8 cellular contexts compared by ENCODE assay signal in the genomic region with DNA sequence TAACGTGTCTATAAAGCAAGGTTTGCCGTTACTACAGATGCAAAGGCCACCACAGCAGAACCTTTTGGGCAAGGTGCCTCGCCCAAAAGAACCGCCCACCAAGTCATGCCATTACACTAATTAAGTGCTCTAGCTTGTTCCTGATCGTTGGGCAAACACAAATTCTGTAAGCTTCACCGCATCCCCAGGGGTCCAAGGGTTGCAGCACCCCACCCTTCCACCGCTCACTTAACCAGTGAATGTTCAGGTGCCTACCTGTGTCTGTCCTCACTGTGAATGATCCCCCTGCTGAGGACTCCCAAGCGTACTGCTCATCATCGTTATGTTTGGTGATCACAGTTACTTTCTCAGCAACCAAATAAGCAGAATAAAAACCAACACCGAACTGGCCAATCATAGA. TPM values are rescaled to one million over a fixed set of nuclear protein-coding genes. Genes with fewer than 3 reads are reported as not detected.
A peak's percentile ranks its signal among the peaks of the same experiment; 100 is the strongest.
DNase-seq lines count a peak whose midpoint lies in the region; ATAC-seq and TF ChIP-seq lines count a peak whose summit lies in the region.

No MANE protein-coding gene starts in this region.

- intact Hi-C loops in OCI-LY7 (cut with micrococcal nuclease; ENCODE audit: unreplicated experiment), result no loop called here

- H4K20me1 ChIP-seq in OCI-LY7 (ENCODE audit: insufficient read depth, low read length), result peaks cover 36% of the 10 kb centered on the region

- peaks cover 7% of the 10 kb centered on the region; the same call in 1 of the 2 replicates for H3K4me1 ChIP-seq in ES-I3 (ENCODE audit: insufficient read depth, low read length)
- H3K4me1 ChIP-seq in OCI-LY7 (ENCODE audit: insufficient read depth, low read length, poor library complexity, severe bottlenecking), result peaks cover 60% of the 10 kb centered on the region

- POLR2A ChIA-PET in OCI-LY7 (lab: Charles Lee), result interaction anchor here (1.3 to 2.1 kb wide), 2 partner anchors 60 to 120 kb away, joined by 3 to 4 read pairs; a partner anchor contains a TSS

- DNase-seq in OCI-LY7 (ENCODE audit: low spot score), result no peak
- DNase-seq in epithelial cell of proximal tubule (ENCODE audit: low read depth), result no peak
- DNase-seq in pons (ENCODE audit: low spot score), result peak; percentile 44
- no peak for DNase-seq in T-helper 9 cell

- peak overlapping the region; percentile 97 for H3K9ac ChIP-seq in ES-I3 (ENCODE audit: low read depth, low read length)

- ATAC-seq in HG03139 (IDR thresholded peaks at IDR 0.05; ENCODE audit: unreplicated experiment) (no peak), esophagus mucosa (no peak), HG03196 (IDR thresholded peaks at IDR 0.05; ENCODE audit: unreplicated experiment) (no peak)

- H3K36me3 ChIP-seq in ES-I3 (ENCODE audit: insufficient read depth, low read length), result peaks cover 52% of the 10 kb centered on the region
- peaks cover 59% of the 10 kb centered on the region for H3K36me3 ChIP-seq in OCI-LY7 (ENCODE audit: insufficient read depth, low read length)

- no peak overlapping the region for H2AFZ ChIP-seq in OCI-LY7 (ENCODE audit: low read length)

- peaks cover 60% of the 10 kb centered on the region for H3K79me2 ChIP-seq in OCI-LY7 (ENCODE audit: insufficient read depth, low read depth, low read length)

- CTCF ChIA-PET in OCI-LY7 (lab: Charles Lee; ENCODE audit: unreplicated experiment), result no interaction called here

- no TSS peak for BruUV-seq in OCI-LY7 (replicated peaks; lab: Mats Ljungman, UMichigan)

- TF ChIP-seq CTCF in OCI-LY7 (conservative IDR thresholded peaks at IDR 0.05; ENCODE audit: low read length) (no peak), epithelial cell of proximal tubule (conservative IDR thresholded peaks at IDR 0.05; ENCODE audit: low read depth, low read length) (no peak)

- no peaks in the 10 kb centered on the region for H3K9me3 ChIP-seq in ES-I3 (ENCODE audit: control insufficient read depth, insufficient read depth, low read length)
- no peaks in the 10 kb centered on the region for H3K9me3 ChIP-seq in OCI-LY7 (ENCODE audit: low read length)

- no peaks in the 10 kb centered on the region for H3K9me2 ChIP-seq in OCI-LY7 (ENCODE audit: insufficient read depth, low read length)

- peak overlapping the region; percentile 99 for H3K4me2 ChIP-seq in OCI-LY7 (ENCODE audit: low read length)

- H3K4me3 ChIP-seq in OCI-LY7 (ENCODE audit: low read depth, low read length, poor library complexity, severe bottlenecking) (peak overlapping the region; percentile 93), epithelial cell of proximal tubule (ENCODE audit: low read depth, low read length) (peak overlapping the region; percentile 83)

- H3K27ac ChIP-seq in OCI-LY7 (ENCODE audit: low read depth, low read length, poor library complexity, severe bottlenecking), result no peak overlapping the region

RNA-seq across cellular contexts. Expression of a gene that starts 1.3 kb away (rescaled TPM):
- 294 and 344 TPM in 2 replicates for total RNA-seq in OCI-LY7 (2014; rRNA removed; shearing (Covaris generic))
- total RNA-seq in OCI-LY7 (2022) (610 and 704 TPM in 2 replicates), epithelial cell of proximal tubule (615 and 1,253 TPM in 2 replicates), esophagus mucosa (192 TPM)

RNA-seq across cellular contexts. Expression of a gene that starts 54.2 kb away (rescaled TPM):
- 13.3 and 18.0 TPM in 2 replicates for total RNA-seq in OCI-LY7 (2014; rRNA removed; shearing (Covaris generic))
- total RNA-seq in OCI-LY7 (2022) (31.0 and 40.6 TPM in 2 replicates), epithelial cell of proximal tubule (12.4 and 13.8 TPM in 2 replicates), esophagus mucosa (26.5 TPM)
